Comparison of ENCODE assay signal across 5 cellular contexts in the genomic region with DNA sequence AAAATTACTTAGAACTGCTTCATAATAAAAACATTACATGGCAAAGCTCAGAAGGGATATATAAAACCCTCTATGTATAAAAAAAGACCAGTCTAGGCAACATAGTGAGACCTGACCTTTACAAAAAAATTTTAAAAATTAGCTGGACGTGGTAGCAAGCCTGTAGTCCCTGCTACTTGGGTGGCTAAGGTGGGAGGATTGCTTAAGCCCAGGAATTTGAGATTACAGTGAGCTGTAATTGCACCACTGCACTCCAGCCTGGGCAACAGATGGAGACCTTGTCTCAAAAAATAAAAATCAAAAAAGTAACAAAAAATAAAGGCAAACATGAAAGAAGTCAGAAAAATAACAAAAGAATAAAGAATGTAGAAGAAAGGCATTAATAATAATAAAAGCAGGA.
"Had no signal": no experiment of that assay in that cellular context is flagged by ENCODE, and none has a peak within 500 bp of the region (broad histone marks: within the 10 kb centered on the region; RNA-seq: fewer than 3 reads in every experiment).

No MANE protein-coding gene starts in this region.

- H3K4me2 ChIP-seq: GM23338 had no signal

- H3K4me3 ChIP-seq: GM23338 had no signal

- DNase-seq: H9, HCEC 1CT, HFFc6, IMR-90 had no signal

- H2AFZ ChIP-seq: GM23338 had no signal

- ATAC-seq: GM23338 had no signal
